In genomic region chr3:133994166-133994910, GRCh38 we compare ENCODE assay signal across 21 cellular contexts. TPM values are rescaled to one million over a fixed set of nuclear protein-coding genes. Genes with fewer than 3 reads are reported as not detected.
"Had no signal": no experiment of that assay in that cellular context is flagged by ENCODE, and none has a peak within 500 bp of the region (broad histone marks: within the 10 kb centered on the region; RNA-seq: fewer than 3 reads in every experiment).

No MANE protein-coding gene starts in this region.

- H3K9me3 Mint-ChIP-seq: activated B cell treated with CpG ODN at 0.5 μM for 24 hours; activated CD4-positive, alpha-beta T cell treated with anti-CD3 and anti-CD28 coated beads, Interleukin-2, amount 10 ng/mL, durations not matched to agents 24 days and 14 days; T-cell had no signal

- H3K9me3 ChIP-seq: breast epithelium had no signal

- H3K27ac Mint-ChIP-seq: activated B cell treated with CpG ODN at 0.5 μM for 24 hours; activated CD4-positive, alpha-beta T cell treated with anti-CD3 and anti-CD28 coated beads, Interleukin-2, amount 10 ng/mL, durations not matched to agents 24 days and 14 days; T-cell had no signal

- ATAC-seq: PC-3, T-cell had no signal

- H3K4me1 ChIP-seq: breast epithelium had no signal

- DNase-seq: activated B cell treated with CpG ODN at 0.5 μM for 24 hours; activated CD4-positive, alpha-beta T cell treated with anti-CD3 and anti-CD28 coated beads for 1 hour; activated CD4-positive, alpha-beta T cell treated with anti-CD3 and anti-CD28 coated beads, Interleukin-2, amount 10 ng/mL, durations not matched to agents 24 days and 14 days; activated CD4-positive, alpha-beta T cell treated with anti-CD3 and anti-CD28 coated beads, Interleukin-2, amount 50 U/mL, for 48 hours; activated naive CD4-positive, alpha-beta T cell treated with anti-CD3 and anti-CD28 coated beads, Interleukin-2, amount 50 U/mL, for 16 hours; activated T-cell treated with anti-CD3 and anti-CD28 coated beads, Interleukin-2, amount 50 U/mL, for 1 hour; central memory CD4-positive, alpha-beta T cell; MM.1S; NCI-H1105; NCI-H1436; NCI-H1694 treated with DMSO at 0.1 percent for 48 hours; NCI-H2029 treated with DMSO at 0.1 percent for 48 hours; NCI-H524; PC-3; T-cell; T-helper 2 cell; T1000 had no signal

- H3K4me3 Mint-ChIP-seq: activated B cell treated with CpG ODN at 0.5 μM for 24 hours; activated CD4-positive, alpha-beta T cell treated with anti-CD3 and anti-CD28 coated beads, Interleukin-2, amount 10 ng/mL, durations not matched to agents 24 days and 14 days; T-cell had no signal

- H3K27me3 ChIP-seq: breast epithelium had no signal

- H3K27ac ChIP-seq: breast epithelium, SK-N-MC had no signal

- H3K4me1 Mint-ChIP-seq: activated B cell treated with CpG ODN at 0.5 μM for 24 hours; activated CD4-positive, alpha-beta T cell treated with anti-CD3 and anti-CD28 coated beads, Interleukin-2, amount 10 ng/mL, durations not matched to agents 24 days and 14 days; T-cell had no signal

- H3K4me3 ChIP-seq: breast epithelium, SK-N-MC had no signal

- H3K36me3 ChIP-seq: breast epithelium had no signal

- H3K36me3 Mint-ChIP-seq: T-cell had no signal

- FAIRE-seq: RCC 7860, TTC549 had no signal

RNA-seq across cellular contexts. Expression of gene SLCO2A1, which starts 35.4 kb away (rescaled TPM):
- total RNA-seq: activated B cell treated with CpG ODN at 0.5 μM for 24 hours; activated CD4-positive, alpha-beta T cell treated with anti-CD3 and anti-CD28 coated beads, Interleukin-2, amount 10 ng/mL, durations not matched to agents 24 days and 14 days; PC-3 had no signal
